ENCODE assay signal across 8 cellular contexts in the genomic region with DNA sequence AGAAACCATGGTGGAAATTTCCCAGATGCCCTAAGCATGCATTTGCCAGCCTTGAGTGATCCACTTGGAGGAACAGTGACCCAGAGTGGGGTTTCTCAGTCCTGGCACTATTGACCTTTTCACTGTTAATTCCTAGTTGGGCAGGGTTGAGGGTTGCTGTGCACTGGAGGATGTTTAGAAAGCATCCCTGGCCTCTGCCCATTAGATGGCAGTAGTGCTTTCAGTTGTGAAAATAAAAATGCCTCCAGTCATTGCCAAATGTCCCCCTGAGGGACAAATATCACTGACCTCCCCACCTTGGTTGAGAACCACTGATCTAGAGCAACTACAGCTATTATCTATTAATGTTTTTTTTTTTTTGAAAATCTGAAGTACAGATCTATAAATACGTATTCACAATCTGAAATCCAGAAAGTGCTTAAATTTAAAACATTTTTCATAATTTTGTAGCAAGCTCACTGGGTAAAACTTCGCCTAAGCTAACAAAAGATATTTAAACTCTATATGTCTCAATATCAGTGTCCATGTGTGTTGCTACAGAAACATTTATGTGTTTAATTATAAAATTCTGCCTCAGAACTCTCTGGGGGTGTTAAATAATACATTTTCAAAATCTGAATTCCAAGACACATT. TPM values are rescaled to one million over a fixed set of nuclear protein-coding genes. Genes with fewer than 3 reads are reported as not detected.
DNase-seq lines count a peak whose midpoint lies in the region; ATAC-seq, FAIRE-seq and TF ChIP-seq lines count a peak whose summit lies in the region.

No MANE protein-coding gene starts in this region.

- H3K4me1 ChIP-seq in upper lobe of right lung, result no peaks in the 10 kb centered on the region

- no peak overlapping the region for H3K27ac ChIP-seq in upper lobe of right lung

- ATAC-seq in upper lobe of right lung (peak; percentile 83), esophagus mucosa (no peak)

- H3K4me3 ChIP-seq in WI38 (ENCODE audit: low read depth, low read length), result no peak overlapping the region
- H3K4me3 ChIP-seq in upper lobe of right lung, result no peak overlapping the region

- FAIRE-seq in GM19239 (lab: Jason Lieb, UNC), result no peak

- DNase-seq in NCI-H1417 (lab: John Stamatoyannopoulos, UW) (peak; percentile 5 to 57 (median 11)), NCI-H1417 treated with DMSO at 0.1 percent for 48 hours (lab: John Stamatoyannopoulos, UW) (no peak), Kasumi-1 (lab: John Stamatoyannopoulos, UW) (peak; percentile 36 to 58), iPS-NIHi11 (ENCODE audit: low spot score) (peak; percentile 38), upper lobe of right lung (no peak), GM19239 (ENCODE audit: insufficient read length, low spot score) (no peak)

- no peaks in the 10 kb centered on the region for H3K27me3 ChIP-seq in upper lobe of right lung

- intact Hi-C loops in upper lobe of right lung (cut with DNase I), result no loop called here

- H3K36me3 ChIP-seq in upper lobe of right lung, result peaks cover 24% of the 10 kb centered on the region

- TF ChIP-seq CTCF in WI38 (IDR thresholded peaks at IDR 0.05; ENCODE audit: low read depth, low read length) (peak; percentile 75), upper lobe of right lung (IDR thresholded peaks at IDR 0.05) (peak; percentile 64)

- H3K9me3 ChIP-seq in upper lobe of right lung, result no peaks in the 10 kb centered on the region

RNA-seq across cellular contexts. Expression of a gene that starts 27.3 kb away (rescaled TPM):
- total RNA-seq in upper lobe of right lung, result 113 TPM
- total RNA-seq in esophagus mucosa, result 18.4 TPM

Comparison
In these comparisons a context has a peak if more than half of its experiments do, and no peak if none do; other contexts are left out.
1. DNase-seq: peak in NCI-H1417 (3 of 3), Kasumi-1 (2 of 2) and iPS-NIHi11 (single experiment); none in NCI-H1417 treated with DMSO at 0.1 percent for 48 hours (single experiment), upper lobe of right lung (single experiment) and GM19239 (single experiment).